In the genomic region with DNA sequence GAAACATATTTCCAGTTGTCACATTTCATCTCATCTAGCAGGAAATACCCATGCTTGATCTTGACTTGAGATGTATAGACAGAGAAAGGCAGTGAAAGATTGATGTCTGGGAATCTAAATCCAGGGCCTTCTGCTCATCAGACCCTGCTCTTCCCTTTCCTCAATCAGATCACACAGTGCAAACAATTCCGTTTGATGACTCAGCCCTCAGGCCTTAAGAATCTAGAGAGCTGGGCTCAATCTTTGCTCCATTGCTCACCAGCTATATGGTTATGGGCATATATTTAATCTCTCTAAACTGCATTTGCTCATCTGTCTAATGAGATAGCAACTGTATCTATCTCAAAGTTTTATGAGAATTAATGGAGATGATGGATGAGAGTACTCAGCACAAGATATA, we compare ENCODE assay signal across 1 cellular context.
TF ChIP-seq lines count a peak whose summit lies in the region.

No MANE protein-coding gene starts in this region.

TF ChIP-seq in SK-N-SH treated with all-trans-retinoic acid at 6 μM for 48 hours, 23 proteins besides CTCF, POLR2A, EP300 and RAD21 (continued from another document):
- TF ChIP-seq, protein P1, sequence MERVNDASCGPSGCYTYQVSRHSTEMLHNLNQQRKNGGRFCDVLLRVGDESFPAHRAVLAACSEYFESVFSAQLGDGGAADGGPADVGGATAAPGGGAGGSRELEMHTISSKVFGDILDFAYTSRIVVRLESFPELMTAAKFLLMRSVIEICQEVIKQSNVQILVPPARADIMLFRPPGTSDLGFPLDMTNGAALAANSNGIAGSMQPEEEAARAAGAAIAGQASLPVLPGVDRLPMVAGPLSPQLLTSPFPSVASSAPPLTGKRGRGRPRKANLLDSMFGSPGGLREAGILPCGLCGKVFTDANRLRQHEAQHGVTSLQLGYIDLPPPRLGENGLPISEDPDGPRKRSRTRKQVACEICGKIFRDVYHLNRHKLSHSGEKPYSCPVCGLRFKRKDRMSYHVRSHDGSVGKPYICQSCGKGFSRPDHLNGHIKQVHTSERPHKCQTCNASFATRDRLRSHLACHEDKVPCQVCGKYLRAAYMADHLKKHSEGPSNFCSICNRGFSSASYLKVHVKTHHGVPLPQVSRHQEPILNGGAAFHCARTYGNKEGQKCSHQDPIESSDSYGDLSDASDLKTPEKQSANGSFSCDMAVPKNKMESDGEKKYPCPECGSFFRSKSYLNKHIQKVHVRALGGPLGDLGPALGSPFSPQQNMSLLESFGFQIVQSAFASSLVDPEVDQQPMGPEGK (CRISPR knock-in tag; IDR thresholded peaks at IDR 0.05; ENCODE audit: borderline replicate concordance): no peak
